19 cellular contexts compared by ENCODE assay signal in genomic region chr11:134536677-134537076, GRCh38.
DNase-seq lines count a peak whose midpoint lies in the region; ATAC-seq lines count a peak whose summit lies in the region.
"Had no signal": no experiment of that assay in that cellular context is flagged by ENCODE, and none has a peak within 500 bp of the region (broad histone marks: within the 10 kb centered on the region; RNA-seq: fewer than 3 reads in every experiment).

No MANE protein-coding gene starts in this region.

- CTCF ChIA-PET in activated naive CD4-positive, alpha-beta T cell treated with anti-CD3 and anti-CD28 coated beads, Interleukin-2, amount 10 ng/mL, durations not matched to agents 7 days and 5 days (lab: Charles Lee), result no interaction called here
- CTCF ChIA-PET in activated naive CD4-positive, alpha-beta T cell treated with anti-CD3 and anti-CD28 coated beads for 36 hours (lab: Charles Lee), result no interaction called here
- CTCF ChIA-PET in CD8-positive, alpha-beta memory T cell (lab: Charles Lee), result no interaction called here

- intact Hi-C loops in activated naive CD4-positive, alpha-beta T cell treated with anti-CD3 and anti-CD28 coated beads for 36 hours (cut with micrococcal nuclease), result no loop called here

- no peak overlapping the region for H3K4me3 ChIP-seq in CD8-positive, alpha-beta memory T cell (ENCODE audit: low read length)
- H3K4me3 ChIP-seq: A549 had no signal

- H3K4me3 Mint-ChIP-seq in activated naive CD4-positive, alpha-beta T cell treated with anti-CD3 and anti-CD28 coated beads, Interleukin-2, amount 10 ng/mL, durations not matched to agents 7 days and 5 days, result no peak overlapping the region
- no peak overlapping the region for H3K4me3 Mint-ChIP-seq in activated naive CD4-positive, alpha-beta T cell treated with anti-CD3 and anti-CD28 coated beads for 36 hours
- H3K4me3 Mint-ChIP-seq in immature natural killer cell, result peak overlapping the region in 4 of 5 donors; percentile 10 to 56 (median 23)
- H3K4me3 Mint-ChIP-seq in CD8-positive, alpha-beta memory T cell, result no peak overlapping the region
- H3K4me3 Mint-ChIP-seq: CD8-positive, alpha-beta T cell; H9 had no signal

- H3K27me3 Mint-ChIP-seq in activated naive CD4-positive, alpha-beta T cell treated with anti-CD3 and anti-CD28 coated beads, Interleukin-2, amount 10 ng/mL, durations not matched to agents 7 days and 5 days, result peaks cover 40% of the 10 kb centered on the region
- H3K27me3 Mint-ChIP-seq in activated naive CD4-positive, alpha-beta T cell treated with anti-CD3 and anti-CD28 coated beads for 36 hours (ENCODE audit: low read depth), result peaks cover 16% of the 10 kb centered on the region
- peaks cover 4 to 17% (median 7%) of the 10 kb centered on the region in 3 donors for H3K27me3 Mint-ChIP-seq in immature natural killer cell (ENCODE audit: low read depth in 3 of 3)
- H3K27me3 Mint-ChIP-seq in CD8-positive, alpha-beta memory T cell, result peaks cover 10 to 31% of the 10 kb centered on the region in 2 donors

- no peaks in the 10 kb centered on the region for H3K9me3 Mint-ChIP-seq in activated naive CD4-positive, alpha-beta T cell treated with anti-CD3 and anti-CD28 coated beads, Interleukin-2, amount 10 ng/mL, durations not matched to agents 7 days and 5 days
- no peaks in the 10 kb centered on the region for H3K9me3 Mint-ChIP-seq in activated naive CD4-positive, alpha-beta T cell treated with anti-CD3 and anti-CD28 coated beads for 36 hours
- H3K9me3 Mint-ChIP-seq in immature natural killer cell, result no peaks in the 10 kb centered on the region
- no peaks in the 10 kb centered on the region for H3K9me3 Mint-ChIP-seq in CD8-positive, alpha-beta memory T cell

- peak; percentile 3 for DNase-seq in activated naive CD4-positive, alpha-beta T cell treated with anti-CD3 and anti-CD28 coated beads, Interleukin-2, amount 10 ng/mL, durations not matched to agents 7 days and 5 days
- DNase-seq in activated naive CD4-positive, alpha-beta T cell treated with anti-CD3 and anti-CD28 coated beads for 36 hours, result no peak
- DNase-seq in MV-4-11 (lab: John Stamatoyannopoulos, UW) (peak; percentile 41), immature natural killer cell (no peak)
- no peak for DNase-seq in stimulated activated naive CD8-positive, alpha-beta T cell treated with anti-CD3 and anti-CD28 coated beads, Interleukin-15, Interleukin-2, amounts not matched to agents 100 U/mL and 50 U/mL, for 24 hours
- no peak for DNase-seq in stimulated activated CD4-positive, alpha-beta T cell treated with anti-CD3 and anti-CD28 coated beads, Interleukin-15, amount 100 ng/mL, for 24 hours
- no peak for DNase-seq in CD8-positive, alpha-beta memory T cell
- DNase-seq: NCI-H1048, NCI-H1436, NCI-H1930, NCI-H345, NCI-H524 treated with DMSO at 0.1 percent for 48 hours, PC-3, RPMI8226 had no signal

- H3K27ac Mint-ChIP-seq in activated naive CD4-positive, alpha-beta T cell treated with anti-CD3 and anti-CD28 coated beads, Interleukin-2, amount 10 ng/mL, durations not matched to agents 7 days and 5 days, result no peak overlapping the region
- no peak overlapping the region for H3K27ac Mint-ChIP-seq in activated naive CD4-positive, alpha-beta T cell treated with anti-CD3 and anti-CD28 coated beads for 36 hours
- no peak overlapping the region for H3K27ac Mint-ChIP-seq in immature natural killer cell
- H3K27ac Mint-ChIP-seq in CD8-positive, alpha-beta memory T cell, result no peak overlapping the region
- H3K27ac Mint-ChIP-seq: CD8-positive, alpha-beta T cell; H9 had no signal

- ATAC-seq in stimulated activated naive CD8-positive, alpha-beta T cell treated with anti-CD3 and anti-CD28 coated beads, Interleukin-15, Interleukin-2, amounts not matched to agents 100 U/mL and 50 U/mL, for 24 hours, result no peak
- ATAC-seq: A549; CD8-positive, alpha-beta T cell; PC-3 had no signal

- no peaks in the 10 kb centered on the region for H3K9me3 ChIP-seq in CD8-positive, alpha-beta memory T cell (ENCODE audit: low read length)
- H3K9me3 ChIP-seq: A549 had no signal

- peaks cover 7% of the 10 kb centered on the region for H3K27me3 ChIP-seq in CD8-positive, alpha-beta memory T cell (ENCODE audit: insufficient read depth, low read length, poor library complexity, severe bottlenecking)

- POLR2A ChIA-PET in CD8-positive, alpha-beta memory T cell (lab: Charles Lee), result no interaction called here

- H3K4me1 Mint-ChIP-seq in activated naive CD4-positive, alpha-beta T cell treated with anti-CD3 and anti-CD28 coated beads, Interleukin-2, amount 10 ng/mL, durations not matched to agents 7 days and 5 days, result no peaks in the 10 kb centered on the region
- H3K4me1 Mint-ChIP-seq in activated naive CD4-positive, alpha-beta T cell treated with anti-CD3 and anti-CD28 coated beads for 36 hours (ENCODE audit: low read depth), result no peaks in the 10 kb centered on the region
- H3K4me1 Mint-ChIP-seq in immature natural killer cell, result peaks cover 13 to 23% of the 10 kb centered on the region in 2 donors
- peaks cover 0 to 1% (median 0%) of the 10 kb centered on the region in 3 donors for H3K4me1 Mint-ChIP-seq in CD8-positive, alpha-beta memory T cell

- H3K36me3 ChIP-seq in CD8-positive, alpha-beta memory T cell (ENCODE audit: insufficient read depth, low read length), result no peaks in the 10 kb centered on the region

- no peaks in the 10 kb centered on the region for H3K4me1 ChIP-seq in CD8-positive, alpha-beta memory T cell (ENCODE audit: insufficient read depth, low read length)
- H3K4me1 ChIP-seq: A549 had no signal

- no peak overlapping the region for H3K27ac ChIP-seq in CD8-positive, alpha-beta memory T cell (ENCODE audit: low read depth, low read length)
- H3K27ac ChIP-seq: A549, HL-60, KMS-11 had no signal

- no peaks in the 10 kb centered on the region for H3K36me3 Mint-ChIP-seq in activated naive CD4-positive, alpha-beta T cell treated with anti-CD3 and anti-CD28 coated beads, Interleukin-2, amount 10 ng/mL, durations not matched to agents 7 days and 5 days
- no peaks in the 10 kb centered on the region for H3K36me3 Mint-ChIP-seq in activated naive CD4-positive, alpha-beta T cell treated with anti-CD3 and anti-CD28 coated beads for 36 hours (ENCODE audit: low read depth)
- peaks cover 0 to 5% (median 0%) of the 10 kb centered on the region in 3 donors for H3K36me3 Mint-ChIP-seq in immature natural killer cell
- H3K36me3 Mint-ChIP-seq in CD8-positive, alpha-beta memory T cell, result no peaks in the 10 kb centered on the region
- H3K36me3 Mint-ChIP-seq: CD8-positive, alpha-beta T cell had no signal

Comparison
In these comparisons a context has a peak if more than half of its experiments do, and no peak if none do; other contexts are left out.
1. DNase-seq: peak in activated naive CD4-positive, alpha-beta T cell treated with anti-CD3 and anti-CD28 coated beads, Interleukin-2, amount 10 ng/mL, durations not matched to agents 7 days and 5 days (single experiment) and MV-4-11 (single experiment); none in activated naive CD4-positive, alpha-beta T cell treated with anti-CD3 and anti-CD28 coated beads for 36 hours (single experiment), immature natural killer cell (0 of 3), stimulated activated naive CD8-positive, alpha-beta T cell treated with anti-CD3 and anti-CD28 coated beads, Interleukin-15, Interleukin-2, amounts not matched to agents 100 U/mL and 50 U/mL, for 24 hours (single experiment), stimulated activated CD4-positive, alpha-beta T cell treated with anti-CD3 and anti-CD28 coated beads, Interleukin-15, amount 100 ng/mL, for 24 hours (single experiment) and CD8-positive, alpha-beta memory T cell (0 of 5).
2. H3K4me3 Mint-ChIP-seq: peak in immature natural killer cell (4 of 5); none in activated naive CD4-positive, alpha-beta T cell treated with anti-CD3 and anti-CD28 coated beads, Interleukin-2, amount 10 ng/mL, durations not matched to agents 7 days and 5 days (single experiment), activated naive CD4-positive, alpha-beta T cell treated with anti-CD3 and anti-CD28 coated beads for 36 hours (single experiment) and CD8-positive, alpha-beta memory T cell (0 of 7).